Comparison of ENCODE assay signal across 8 cellular contexts in the genomic region with DNA sequence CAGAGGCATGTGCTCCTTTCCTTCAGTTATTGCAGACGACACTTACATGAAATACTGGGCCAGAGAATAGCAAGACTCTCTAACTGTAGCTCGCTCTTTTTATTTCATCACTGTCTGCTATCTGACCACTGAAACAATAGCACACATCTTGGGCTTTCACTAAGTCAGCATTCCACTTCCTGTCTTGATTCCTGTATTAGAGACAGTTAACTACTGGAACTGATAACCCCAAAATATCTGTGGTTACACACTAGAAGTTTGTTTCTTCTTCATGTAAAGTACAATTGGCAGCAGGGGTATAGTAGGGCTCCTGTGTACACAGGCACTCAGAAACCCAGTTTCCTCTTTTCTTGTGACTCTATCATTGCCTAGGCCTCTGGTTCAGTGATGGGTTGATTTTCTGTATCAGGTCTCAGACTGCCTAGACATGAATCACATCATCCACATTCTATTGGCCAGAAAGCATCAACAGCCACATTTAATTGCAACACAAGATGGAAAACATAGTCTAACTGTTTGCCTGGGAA.
A peak's percentile ranks its signal among the peaks of the same experiment; 100 is the strongest.
DNase-seq lines count a peak whose midpoint lies in the region; ATAC-seq lines count a peak whose summit lies in the region.

No MANE protein-coding gene starts in this region.

- ATAC-seq in GM18520 (IDR thresholded peaks at IDR 0.05; ENCODE audit: unreplicated experiment) (peak; percentile 75), HG02571 (IDR thresholded peaks at IDR 0.05; ENCODE audit: unreplicated experiment) (peak; percentile 67)

- peak; percentile 74 to 88 for DNase-seq in Kasumi-1 (lab: John Stamatoyannopoulos, UW)
- DNase-seq in kidney glomerular epithelial cell (lab: John Stamatoyannopoulos, UW): peak; percentile 21
- no peak for DNase-seq in NCI-H1694 treated with DMSO at 0.1 percent for 48 hours (lab: John Stamatoyannopoulos, UW)
- DNase-seq in ACHN: no peak
- no peak for DNase-seq in 8988T
- DNase-seq in cerebellum (ENCODE audit: low spot score): no peak

- in situ Hi-C loops in ACHN (cut with HindIII; ENCODE audit: low pct_ligation_motif_present, low pct_unique_long_range_greater_than_20kb, low sequenced_read_pairs): no loop called here

Comparison
In these comparisons a context has a peak if more than half of its experiments do, and no peak if none do; other contexts are left out.
1. DNase-seq: peak in Kasumi-1 (2 of 2) and kidney glomerular epithelial cell (single experiment); none in NCI-H1694 treated with DMSO at 0.1 percent for 48 hours (single experiment), ACHN (single experiment), 8988T (single experiment) and cerebellum (single experiment).